19 cellular contexts compared by ENCODE assay signal in genomic region chr20:910132-910839, GRCh38. TPM values are rescaled to one million over a fixed set of nuclear protein-coding genes. Genes with fewer than 3 reads are reported as not detected.
DNase-seq lines count a peak whose midpoint lies in the region; ATAC-seq and TF ChIP-seq lines count a peak whose summit lies in the region.
"Had no signal": no experiment of that assay in that cellular context is flagged by ENCODE, and none has a peak within 500 bp of the region (broad histone marks: within the 10 kb centered on the region; RNA-seq: fewer than 3 reads in every experiment).

No MANE protein-coding gene starts in this region.

- no peaks in the 10 kb centered on the region for H3K36me3 ChIP-seq in subcutaneous abdominal adipose tissue (ENCODE audit: control insufficient read depth in 5 of 5, insufficient read depth in 5 of 5, low read length in 5 of 5)
- H3K36me3 ChIP-seq: esophagus muscularis mucosa had no signal

- no peaks in the 10 kb centered on the region for H3K9me3 Mint-ChIP-seq in chondrocyte (ENCODE audit: low read depth)
- H3K9me3 Mint-ChIP-seq: effector memory CD8-positive, alpha-beta T cell; IgD-negative memory B cell had no signal

- H3K4me3 ChIP-seq in subcutaneous abdominal adipose tissue (ENCODE audit: low read depth in 1 of 5, low read length in 5 of 5), result peak overlapping the region in 1 of 5 donors; percentile 11
- H3K4me3 ChIP-seq: esophagus muscularis mucosa had no signal

- H3K27me3 Mint-ChIP-seq in chondrocyte (ENCODE audit: low read depth), result peaks cover 6% of the 10 kb centered on the region

- H3K27ac ChIP-seq in subcutaneous abdominal adipose tissue (ENCODE audit: low read depth, low read length), result peak overlapping the region; percentile 41

- no peaks in the 10 kb centered on the region for H3K36me3 Mint-ChIP-seq in chondrocyte (ENCODE audit: low read depth)
- H3K36me3 Mint-ChIP-seq: IgD-negative memory B cell had no signal

- peaks cover 21% of the 10 kb centered on the region for H3K4me1 Mint-ChIP-seq in chondrocyte (ENCODE audit: low read depth)

- H3K9ac ChIP-seq in subcutaneous abdominal adipose tissue (ENCODE audit: low read length in 5 of 5), result peak overlapping the region in 1 of 5 donors; percentile 6

- TF ChIP-seq CTCF in chondrocyte (IDR thresholded peaks at IDR 0.05), result no peak

- DNase-seq in EH (ENCODE audit: low read depth) (peak; percentile 32), chondrocyte (ENCODE audit: low spot score) (no peak), mesenteric fat pad (ENCODE audit: low spot score) (peak; percentile 35), left lobe of liver (ENCODE audit: low spot score) (no peak)
- DNase-seq in stimulated activated CD4-positive, alpha-beta T cell treated with anti-CD3 and anti-CD28 coated beads, Interleukin-4, amount 100 ng/mL, for 24 hours, result no peak
- DNase-seq: activated naive CD4-positive, alpha-beta T cell treated with anti-CD3 and anti-CD28 coated beads, Interleukin-2, amount 50 U/mL, for 16 hours; activated T-cell treated with anti-CD3 and anti-CD28 coated beads, Interleukin-2, amount 50 U/mL, for 48 hours; DND-41; effector memory CD8-positive, alpha-beta T cell; midbrain; NCI-H1694 had no signal

- peaks cover 3 to 61% (median 38%) of the 10 kb centered on the region in 5 donors for H3K4me1 ChIP-seq in subcutaneous abdominal adipose tissue (ENCODE audit: control insufficient read depth in 5 of 5, insufficient read depth in 5 of 5, low read length in 5 of 5)

- no peaks in the 10 kb centered on the region for H3K27me3 ChIP-seq in subcutaneous abdominal adipose tissue (ENCODE audit: control insufficient read depth in 5 of 5, insufficient read depth in 4 of 5, low read length in 5 of 5)

- no peaks in the 10 kb centered on the region for H3K9me3 ChIP-seq in subcutaneous abdominal adipose tissue (ENCODE audit: control insufficient read depth in 5 of 5, low read length in 5 of 5)
- H3K9me3 ChIP-seq: esophagus muscularis mucosa had no signal

- ATAC-seq in left lobe of liver (no peak), GM18858 (IDR thresholded peaks at IDR 0.05; ENCODE audit: unreplicated experiment) (no peak)
- ATAC-seq: activated CD4-positive, CD25-positive, alpha-beta regulatory T cell treated with anti-CD3 and anti-CD28 coated beads, Interleukin-2, amount 50 U/mL, for 24 hours; effector memory CD8-positive, alpha-beta T cell had no signal

- no peak overlapping the region for H3K4me3 Mint-ChIP-seq in chondrocyte (ENCODE audit: unreplicated experiment)
- H3K4me3 Mint-ChIP-seq: effector memory CD8-positive, alpha-beta T cell; IgD-negative memory B cell had no signal

- peak overlapping the region; percentile 89 for H3K27ac Mint-ChIP-seq in chondrocyte (ENCODE audit: unreplicated experiment)
- H3K27ac Mint-ChIP-seq: effector memory CD8-positive, alpha-beta T cell; IgD-negative memory B cell had no signal

RNA-seq across cellular contexts. Expression of gene ANGPT4, which starts 5.8 kb away (rescaled TPM):
- total RNA-seq in chondrocyte (0.12 TPM in 1 of 3 replicates, not detected in the others), mesenteric fat pad (0.42 TPM), left lobe of liver (0.05 TPM)
- total RNA-seq: activated CD8-positive, alpha-beta memory T cell treated with anti-CD3 and anti-CD28 coated beads for 36 hours; glomerular endothelial cell; MCF 10A had no signal

Comparison
In these comparisons a context has a peak if more than half of its experiments do, and no peak if none do; other contexts are left out.
1. DNase-seq: peak in EH (single experiment) and mesenteric fat pad (single experiment); none in chondrocyte (single experiment), stimulated activated CD4-positive, alpha-beta T cell treated with anti-CD3 and anti-CD28 coated beads, Interleukin-4, amount 100 ng/mL, for 24 hours (single experiment) and left lobe of liver (single experiment).